23 cellular contexts compared by ENCODE assay signal in the genomic region with DNA sequence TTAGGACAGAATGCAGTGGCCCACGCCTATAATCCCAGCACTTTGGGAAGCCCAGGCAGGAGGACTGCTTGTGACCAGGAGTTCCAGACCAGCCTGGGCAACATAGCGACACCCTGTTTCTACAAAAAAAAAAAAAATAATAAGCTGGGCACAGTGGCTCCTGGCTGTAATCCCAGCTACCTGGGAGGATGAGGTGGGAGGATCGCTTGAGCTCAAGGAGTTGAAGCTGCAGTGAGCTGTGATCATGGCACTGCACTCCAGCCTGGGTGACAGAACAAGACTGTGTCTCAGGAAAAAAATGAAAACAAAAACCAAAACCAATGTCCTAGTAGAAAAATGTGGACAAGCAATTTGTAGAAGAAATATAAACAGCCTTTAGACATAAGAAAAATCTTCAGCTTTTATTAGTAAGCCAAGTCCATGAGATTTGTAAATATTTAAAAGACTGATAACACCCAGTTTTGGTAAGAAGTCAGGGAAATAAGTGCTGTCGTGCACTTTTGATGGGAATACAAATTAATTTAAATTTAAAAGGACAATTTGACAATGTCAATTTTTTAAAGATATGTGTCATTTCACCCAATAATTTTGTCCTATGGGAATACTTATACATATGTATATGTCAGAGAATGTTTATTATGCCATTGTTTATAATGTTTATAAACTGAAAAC.
"Had no signal": no experiment of that assay in that cellular context is flagged by ENCODE, and none has a peak within 500 bp of the region (broad histone marks: within the 10 kb centered on the region; RNA-seq: fewer than 3 reads in every experiment).

No MANE protein-coding gene starts in this region.

- H2AFZ ChIP-seq: neural progenitor cell, parathyroid adenoma had no signal

- H3K4me3 ChIP-seq: neural progenitor cell, ovary, psoas muscle, right lobe of liver, sigmoid colon, stomach, thoracic aorta, tibial artery, transverse colon, upper lobe of right lung, uterus had no signal

- H3K4me2 ChIP-seq: neural progenitor cell had no signal

- H3K27me3 ChIP-seq: neural progenitor cell, ovary, right lobe of liver, sigmoid colon, stomach, tibial artery, transverse colon, upper lobe of right lung, uterus had no signal

- DNase-seq: natural killer cell; occipital lobe; ovary; posterior cingulate gyrus; psoas muscle; right cardiac atrium; right lobe of liver; sigmoid colon; small intestine; stimulated activated CD4-positive, alpha-beta T cell treated with anti-CD3 and anti-CD28 coated beads, Interleukin-15, amount 100 ng/mL, for 24 hours; stimulated activated CD4-positive, alpha-beta T cell treated with anti-CD3 and anti-CD28 coated beads, Interleukin-2, amount 100 ng/mL, for 24 hours; stimulated activated CD4-positive, alpha-beta T cell treated with anti-CD3 and anti-CD28 coated beads, Interleukin-2, amount 100 ng/mL, for 48 hours; stimulated activated CD4-positive, alpha-beta T cell treated with anti-CD3 and anti-CD28 coated beads, Interleukin-4, amount 100 ng/mL, for 24 hours; stimulated activated naive B cell treated with anti-CD40 and anti-IgM and Interleukin-4, amounts not matched to agents 10 μg/mL and 1 μg/mL and 100 μg/mL, for 72 hours; stimulated activated naive CD4-positive, alpha-beta T cell treated with Interleukin-2 at 50 U/mL for 16 hours; stomach; tibial artery; transverse colon; upper lobe of right lung; uterus had no signal

- H3K36me3 ChIP-seq: ovary, uterus had no signal

- H3K27ac ChIP-seq: neural progenitor cell, ovary, psoas muscle, right lobe of liver, sigmoid colon, stomach, thoracic aorta, tibial artery, transverse colon, upper lobe of right lung, uterus had no signal

- H3K79me2 ChIP-seq: parathyroid adenoma had no signal

- H3K9me3 ChIP-seq: ovary, psoas muscle, right lobe of liver, sigmoid colon, stomach, thoracic aorta, tibial artery, transverse colon, upper lobe of right lung, uterus had no signal

- H3K4me1 ChIP-seq: neural progenitor cell, sigmoid colon, tibial artery, transverse colon, upper lobe of right lung, uterus had no signal
